ENCODE assay signal across 11 cellular contexts in the genomic region with DNA sequence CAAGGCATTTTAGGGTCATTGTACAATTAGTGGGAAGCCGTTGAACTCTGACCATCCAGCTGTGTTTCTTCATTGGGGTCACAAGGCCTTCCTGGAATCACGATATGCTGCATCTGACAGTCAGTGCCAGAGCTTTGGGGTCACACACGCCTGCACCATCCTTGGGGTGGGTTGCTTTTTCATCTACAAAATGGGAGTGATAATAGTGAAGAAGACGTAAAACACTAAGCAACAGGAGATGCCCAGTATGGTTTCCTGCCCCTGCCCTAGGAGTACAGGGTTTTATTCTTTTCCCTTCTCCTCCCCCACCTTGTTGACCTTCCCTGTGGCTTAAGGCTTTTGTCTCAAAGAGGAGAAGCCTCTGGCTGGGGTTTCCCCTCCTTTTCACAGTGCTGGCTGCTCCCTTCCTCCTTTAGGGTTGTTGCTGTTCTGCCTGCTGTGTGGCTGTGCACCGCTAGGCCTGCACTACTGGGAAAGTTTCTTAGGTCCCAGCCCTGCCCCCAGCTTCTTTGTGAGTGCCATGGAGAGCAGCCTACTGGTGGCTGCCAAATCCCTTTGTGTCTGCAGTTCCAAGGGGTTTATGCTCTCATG.
DNase-seq lines count a peak whose midpoint lies in the region; ATAC-seq and TF ChIP-seq lines count a peak whose summit lies in the region.
"Had no signal": no experiment of that assay in that cellular context is flagged by ENCODE, and none has a peak within 500 bp of the region (broad histone marks: within the 10 kb centered on the region; RNA-seq: fewer than 3 reads in every experiment).

No MANE protein-coding gene starts in this region.

- ATAC-seq in GM19025 (IDR thresholded peaks at IDR 0.05; ENCODE audit: low read depth, unreplicated experiment) (peak; percentile 66), HG03432 (IDR thresholded peaks at IDR 0.05; ENCODE audit: unreplicated experiment) (peak; percentile 85)
- ATAC-seq: left lobe of liver had no signal

- peaks cover 7% of the 10 kb centered on the region for H3K4me1 Mint-ChIP-seq in progenitor cell of endocrine pancreas (ENCODE audit: low read depth)

- H3K4me3 ChIP-seq in choroid plexus epithelial cell (ENCODE audit: low read depth, low read length) = no peak overlapping the region
- H3K4me3 ChIP-seq: spleen had no signal

- H3K27me3 Mint-ChIP-seq in progenitor cell of endocrine pancreas = no peaks in the 10 kb centered on the region
- H3K27me3 Mint-ChIP-seq: CD4-positive, alpha-beta T cell had no signal

- DNase-seq in choroid plexus epithelial cell (ENCODE audit: low read depth) (peak; percentile 19), progenitor cell of endocrine pancreas (ENCODE audit: low spot score, unreplicated experiment) (no peak), DMS79 treated with DMSO at 0.1 percent for 48 hours (lab: John Stamatoyannopoulos, UW) (no peak), NCI-H1436 (lab: John Stamatoyannopoulos, UW) (no peak), kidney glomerular epithelial cell (lab: John Stamatoyannopoulos, UW) (no peak)
- DNase-seq: CD4-positive, alpha-beta T cell; central memory CD4-positive, alpha-beta T cell; spleen had no signal

- no peak overlapping the region for H3K27ac Mint-ChIP-seq in progenitor cell of endocrine pancreas
- H3K27ac Mint-ChIP-seq: CD4-positive, alpha-beta T cell had no signal

- no peaks in the 10 kb centered on the region for H3K9me3 Mint-ChIP-seq in progenitor cell of endocrine pancreas (ENCODE audit: low read depth)
- H3K9me3 Mint-ChIP-seq: CD4-positive, alpha-beta T cell had no signal

- H3K36me3 Mint-ChIP-seq in progenitor cell of endocrine pancreas (ENCODE audit: insufficient read depth) = no peaks in the 10 kb centered on the region

- no peak for TF ChIP-seq CTCF in choroid plexus epithelial cell (conservative IDR thresholded peaks at IDR 0.05; ENCODE audit: low read depth, low read length)
- peak; percentile 12 for TF ChIP-seq CTCF in progenitor cell of endocrine pancreas (IDR thresholded peaks at IDR 0.05; ENCODE audit: unreplicated experiment)

- no peak overlapping the region for H3K4me3 Mint-ChIP-seq in progenitor cell of endocrine pancreas (ENCODE audit: low read depth)
- H3K4me3 Mint-ChIP-seq: CD4-positive, alpha-beta T cell had no signal
